1 cellular context compared by ENCODE assay signal in genomic region chr6:33442283-33442682, GRCh38.
TF ChIP-seq lines count a peak whose summit lies in the region.

No MANE protein-coding gene starts in this region.

TF ChIP-seq in HEK293, 187 proteins besides CTCF, POLR2A, EP300 and RAD21:
- TF ChIP-seq SCRT2 (tag by site-specific recombination; IDR thresholded peaks at IDR 0.05) (peak; percentile 93), ZNF146 (tag by site-specific recombination; IDR thresholded peaks at IDR 0.05) (no peak), ZNF366 (tag by site-specific recombination; conservative IDR thresholded peaks at IDR 0.05) (0 out of 2 replicates have a peak, but pooled peaks have one; percentile 20)
